1 cellular context compared by ENCODE assay signal in the genomic region with DNA sequence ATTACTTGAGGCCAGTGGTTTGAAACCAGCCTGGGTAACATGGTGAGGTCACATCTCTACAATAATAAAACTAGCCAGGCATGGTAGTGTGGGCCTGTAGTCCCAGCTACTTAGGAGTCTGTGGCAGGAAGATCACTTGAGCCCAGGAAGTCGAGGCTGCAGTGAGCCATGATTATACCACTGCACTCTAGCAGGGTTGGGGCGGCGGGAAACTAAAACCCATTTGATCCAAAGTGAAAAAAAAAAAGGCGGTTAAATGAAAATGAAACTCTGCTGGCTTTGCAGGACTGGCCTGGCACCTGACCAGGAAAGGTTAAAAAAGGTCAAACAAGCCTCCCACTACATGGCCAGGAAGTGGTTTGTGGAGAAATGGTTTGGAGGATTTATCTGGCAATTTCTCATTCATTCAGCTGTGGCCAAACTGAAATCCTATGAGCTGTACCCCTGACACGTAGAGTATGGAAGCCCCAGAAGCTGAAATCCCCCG.
TF ChIP-seq lines count a peak whose summit lies in the region.

No MANE protein-coding gene starts in this region.

TF ChIP-seq in GM12878, 131 proteins besides CTCF, POLR2A, EP300 and RAD21 (continued from another document):
- TF ChIP-seq ZBTB33 (IDR thresholded peaks at IDR 0.05) (no peak), BRCA1 (IDR thresholded peaks at IDR 0.05; ENCODE audit: low read depth, low read length) (no peak), RUNX3 (IDR thresholded peaks at IDR 0.05; ENCODE audit: low read length) (peak; percentile 82), ZSCAN29 (IDR thresholded peaks at IDR 0.05) (no peak), NR2C1 (IDR thresholded peaks at IDR 0.05) (no peak), MTA2 (IDR thresholded peaks at IDR 0.05; ENCODE audit: low read depth) (peak; percentile 16; the same call in 1 of the 2 replicates), ZNF384 (IDR thresholded peaks at IDR 0.05; ENCODE audit: borderline replicate concordance, low read depth, low read length) (no peak), RBBP5 (conservative IDR thresholded peaks at IDR 0.05) (no peak), CBX5 (IDR thresholded peaks at IDR 0.05; ENCODE audit: low read depth) (no peak), SIX5 (IDR thresholded peaks at IDR 0.05; ENCODE audit: low read depth, low read length, severe bottlenecking) (no peak), MXI1 (IDR thresholded peaks at IDR 0.05; ENCODE audit: low read depth, low read length) (no peak), FOXM1 (IDR thresholded peaks at IDR 0.05; ENCODE audit: low read depth, low read length) (peak; percentile 66; the same call in 1 of the 2 replicates), RELB (IDR thresholded peaks at IDR 0.05; ENCODE audit: low read depth) (no peak), NBN (IDR thresholded peaks at IDR 0.05) (0 out of 2 replicates have a peak, but pooled peaks have one; percentile 27), CBFB (IDR thresholded peaks at IDR 0.05; ENCODE audit: low read depth) (peak; percentile 36; the same call in 1 of the 2 replicates), RCOR1 (conservative IDR thresholded peaks at IDR 0.05; ENCODE audit: low read depth, low read length) (no peak), EZH2 (IDR thresholded peaks at IDR 0.05; ENCODE audit: borderline replicate concordance, control insufficient read depth, low read depth, low read length) (no peak), FOS (IDR thresholded peaks at IDR 0.05; ENCODE audit: borderline replicate concordance, extremely low read depth, insufficient read length) (no peak), RB1 (IDR thresholded peaks at IDR 0.05; ENCODE audit: borderline replicate concordance) (0 out of 2 replicates have a peak, but pooled peaks have one; percentile 27), JUND (IDR thresholded peaks at IDR 0.05; ENCODE audit: low read depth, low read length) (no peak), CHD2 (IDR thresholded peaks at IDR 0.05; ENCODE audit: borderline replicate concordance, low read depth, low read length) (no peak), CHD4 (IDR thresholded peaks at IDR 0.05) (no peak)
- TF ChIP-seq, protein P1, sequence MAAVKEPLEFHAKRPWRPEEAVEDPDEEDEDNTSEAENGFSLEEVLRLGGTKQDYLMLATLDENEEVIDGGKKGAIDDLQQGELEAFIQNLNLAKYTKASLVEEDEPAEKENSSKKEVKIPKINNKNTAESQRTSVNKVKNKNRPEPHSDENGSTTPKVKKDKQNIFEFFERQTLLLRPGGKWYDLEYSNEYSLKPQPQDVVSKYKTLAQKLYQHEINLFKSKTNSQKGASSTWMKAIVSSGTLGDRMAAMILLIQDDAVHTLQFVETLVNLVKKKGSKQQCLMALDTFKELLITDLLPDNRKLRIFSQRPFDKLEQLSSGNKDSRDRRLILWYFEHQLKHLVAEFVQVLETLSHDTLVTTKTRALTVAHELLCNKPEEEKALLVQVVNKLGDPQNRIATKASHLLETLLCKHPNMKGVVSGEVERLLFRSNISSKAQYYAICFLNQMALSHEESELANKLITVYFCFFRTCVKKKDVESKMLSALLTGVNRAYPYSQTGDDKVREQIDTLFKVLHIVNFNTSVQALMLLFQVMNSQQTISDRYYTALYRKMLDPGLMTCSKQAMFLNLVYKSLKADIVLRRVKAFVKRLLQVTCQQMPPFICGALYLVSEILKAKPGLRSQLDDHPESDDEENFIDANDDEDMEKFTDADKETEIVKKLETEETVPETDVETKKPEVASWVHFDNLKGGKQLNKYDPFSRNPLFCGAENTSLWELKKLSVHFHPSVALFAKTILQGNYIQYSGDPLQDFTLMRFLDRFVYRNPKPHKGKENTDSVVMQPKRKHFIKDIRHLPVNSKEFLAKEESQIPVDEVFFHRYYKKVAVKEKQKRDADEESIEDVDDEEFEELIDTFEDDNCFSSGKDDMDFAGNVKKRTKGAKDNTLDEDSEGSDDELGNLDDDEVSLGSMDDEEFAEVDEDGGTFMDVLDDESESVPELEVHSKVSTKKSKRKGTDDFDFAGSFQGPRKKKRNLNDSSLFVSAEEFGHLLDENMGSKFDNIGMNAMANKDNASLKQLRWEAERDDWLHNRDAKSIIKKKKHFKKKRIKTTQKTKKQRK (IDR thresholded peaks at IDR 0.05; ENCODE audit: low read depth, low read length) = no peak
- TF ChIP-seq, protein P2, sequence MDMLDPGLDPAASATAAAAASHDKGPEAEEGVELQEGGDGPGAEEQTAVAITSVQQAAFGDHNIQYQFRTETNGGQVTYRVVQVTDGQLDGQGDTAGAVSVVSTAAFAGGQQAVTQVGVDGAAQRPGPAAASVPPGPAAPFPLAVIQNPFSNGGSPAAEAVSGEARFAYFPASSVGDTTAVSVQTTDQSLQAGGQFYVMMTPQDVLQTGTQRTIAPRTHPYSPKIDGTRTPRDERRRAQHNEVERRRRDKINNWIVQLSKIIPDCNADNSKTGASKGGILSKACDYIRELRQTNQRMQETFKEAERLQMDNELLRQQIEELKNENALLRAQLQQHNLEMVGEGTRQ (IDR thresholded peaks at IDR 0.05; ENCODE audit: borderline replicate concordance, low read depth, low read length) = no peak
